In the genomic region with DNA sequence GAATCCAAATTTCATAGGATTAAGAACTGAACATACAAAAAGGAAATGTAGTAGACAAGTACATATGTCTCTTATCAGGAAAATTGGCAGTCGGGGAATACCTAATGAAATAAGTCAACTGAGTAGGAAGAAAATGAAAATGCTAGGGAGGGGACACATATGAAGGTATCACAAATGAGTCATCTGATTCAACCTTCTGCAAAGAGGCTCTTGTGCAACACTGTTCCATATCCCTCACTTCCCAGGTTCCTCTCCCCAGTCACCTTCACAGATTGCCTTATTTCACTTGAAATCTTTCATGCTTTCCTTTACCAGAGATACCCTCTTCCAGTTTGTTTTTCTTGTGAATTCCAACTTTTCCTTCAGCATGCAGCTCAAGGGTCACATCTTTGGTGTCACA, we compare ENCODE assay signal across 28 cellular contexts.
DNase-seq lines count a peak whose midpoint lies in the region; ATAC-seq, FAIRE-seq and TF ChIP-seq lines count a peak whose summit lies in the region.
"Had no signal": no experiment of that assay in that cellular context is flagged by ENCODE, and none has a peak within 500 bp of the region (broad histone marks: within the 10 kb centered on the region; RNA-seq: fewer than 3 reads in every experiment).

No MANE protein-coding gene starts in this region.

- no peak overlapping the region for H3K4me3 ChIP-seq in epithelial cell of esophagus (ENCODE audit: low read length)
- H3K4me3 ChIP-seq in Karpas-422 (ENCODE audit: low read length) = no peak overlapping the region
- H3K4me3 ChIP-seq: gastrocnemius medialis, hepatocyte, SK-N-MC had no signal

- peaks cover 60% of the 10 kb centered on the region for H3K4me1 Mint-ChIP-seq in activated T-cell treated with anti-CD3 and anti-CD28 coated beads, Interleukin-2, amount 50 U/mL, for 24 hours (ENCODE audit: low read depth)

- H3K79me2 ChIP-seq in Karpas-422 (ENCODE audit: low read length) = peaks cover 8% of the 10 kb centered on the region
- H3K79me2 ChIP-seq: hepatocyte, parathyroid adenoma had no signal

- FAIRE-seq in GM19239 (lab: Jason Lieb, UNC) = peak; percentile 21
- FAIRE-seq: H54 had no signal

- H4K20me1 ChIP-seq in Karpas-422 (ENCODE audit: insufficient read depth, low read depth, low read length) = no peaks in the 10 kb centered on the region

- peaks cover under 1% of the 10 kb centered on the region for H3K36me3 ChIP-seq in Karpas-422 (ENCODE audit: insufficient read depth, low read length)
- H3K36me3 ChIP-seq: gastrocnemius medialis had no signal

- H3K27ac ChIP-seq in Karpas-422 (ENCODE audit: low read length) = no peak overlapping the region
- H3K27ac ChIP-seq: gastrocnemius medialis, hepatocyte, parathyroid adenoma, SK-N-MC had no signal

- H3K9me2 ChIP-seq in Karpas-422 (replicated peaks; ENCODE audit: insufficient read depth, low read length) = no peaks in the 10 kb centered on the region

- H3K9me3 Mint-ChIP-seq in activated T-cell treated with anti-CD3 and anti-CD28 coated beads, Interleukin-2, amount 50 U/mL, for 24 hours = peaks cover 16% of the 10 kb centered on the region
- peaks cover 0 to 13% of the 10 kb centered on the region in 2 donors for H3K9me3 Mint-ChIP-seq in activated naive CD4-positive, alpha-beta T cell treated with anti-CD3 and anti-CD28 coated beads, Interleukin-2, amount 50 U/mL, for 72 hours

- H3K4me1 ChIP-seq in Karpas-422 (ENCODE audit: low read length) = no peaks in the 10 kb centered on the region
- H3K4me1 ChIP-seq: gastrocnemius medialis, parathyroid adenoma had no signal

- ATAC-seq in activated naive CD4-positive, alpha-beta T cell treated with anti-CD3 and anti-CD28 coated beads, Interleukin-2, amount 50 U/mL, for 72 hours = peak; percentile 23 to 62
- no peak for ATAC-seq in left ventricle myocardium superior
- ATAC-seq: esophagus mucosa, gastrocnemius medialis, left cardiac atrium, right cardiac atrium had no signal

- H2AFZ ChIP-seq in Karpas-422 (ENCODE audit: low read length) = no peak overlapping the region
- H2AFZ ChIP-seq: hepatocyte, parathyroid adenoma had no signal

- intact Hi-C loops in left ventricle myocardium superior (cut with micrococcal nuclease) = no loop called here

- DNase-seq in activated T-cell treated with anti-CD3 and anti-CD28 coated beads, Interleukin-2, amount 50 U/mL, for 24 hours = no peak
- DNase-seq in activated T-cell treated with anti-CD3 and anti-CD28 coated beads, Interleukin-2, amount 50 U/mL, for 48 hours = no peak
- DNase-seq in GM19239 (ENCODE audit: insufficient read length, low spot score) = no peak
- DNase-seq in activated naive CD4-positive, alpha-beta T cell treated with anti-CD3 and anti-CD28 coated beads, Interleukin-2, amount 50 U/mL, for 72 hours (ENCODE audit: low spot score in 2 of 2) = no peak
- DNase-seq in epithelial cell of esophagus (ENCODE audit: low read depth) = peak; percentile 62
- DNase-seq in NCI-H1417 treated with DMSO at 0.1 percent for 48 hours (lab: John Stamatoyannopoulos, UW) = no peak
- DNase-seq in left ventricle myocardium superior = no peak
- DNase-seq in Karpas-422 = no peak
- DNase-seq: activated CD4-positive, CD25-positive, alpha-beta regulatory T cell treated with anti-CD3 and anti-CD28 coated beads, Interleukin-2, amount 50 U/mL, for 72 hours; caudate nucleus; CD8-positive, alpha-beta memory T cell; DMS53; gastrocnemius medialis; left cardiac atrium; NCI-H1417; NCI-H82; right cardiac atrium; RPMI8226; stimulated activated CD4-positive, alpha-beta T cell treated with anti-CD3 and anti-CD28 coated beads, Interleukin-2, amount 100 ng/mL, for 24 hours; trophoblast cell had no signal

- peak overlapping the region; percentile 46 for H3K4me3 Mint-ChIP-seq in activated T-cell treated with anti-CD3 and anti-CD28 coated beads, Interleukin-2, amount 50 U/mL, for 24 hours
- H3K4me3 Mint-ChIP-seq: B cell; CD8-positive, alpha-beta memory T cell; neural crest cell had no signal

- TF ChIP-seq CTCF in epithelial cell of esophagus (IDR thresholded peaks at IDR 0.05; ENCODE audit: insufficient read depth, low read depth, low read length, missing control alignments) = no peak

- no peaks in the 10 kb centered on the region for H3K27me3 ChIP-seq in Karpas-422 (ENCODE audit: low read length)
- H3K27me3 ChIP-seq: gastrocnemius medialis, hepatocyte had no signal

- H3K27ac Mint-ChIP-seq in activated T-cell treated with anti-CD3 and anti-CD28 coated beads, Interleukin-2, amount 50 U/mL, for 24 hours = peak overlapping the region; percentile 90
- H3K27ac Mint-ChIP-seq in activated naive CD4-positive, alpha-beta T cell treated with anti-CD3 and anti-CD28 coated beads, Interleukin-2, amount 50 U/mL, for 72 hours = peak overlapping the region in 1 of 2 donors; percentile 30
- H3K27ac Mint-ChIP-seq: B cell; CD8-positive, alpha-beta memory T cell; IgD-negative memory B cell had no signal

- no peak overlapping the region for H3K9ac ChIP-seq in Karpas-422 (ENCODE audit: low read length)
- H3K9ac ChIP-seq: parathyroid adenoma had no signal

- no peak overlapping the region for H3K4me2 ChIP-seq in Karpas-422 (ENCODE audit: low read depth, low read length, poor library complexity, severe bottlenecking)
- H3K4me2 ChIP-seq: hepatocyte had no signal

- no peaks in the 10 kb centered on the region for H3K9me3 ChIP-seq in Karpas-422 (ENCODE audit: low read length)
- H3K9me3 ChIP-seq: gastrocnemius medialis had no signal

- H3K27me3 Mint-ChIP-seq in activated T-cell treated with anti-CD3 and anti-CD28 coated beads, Interleukin-2, amount 50 U/mL, for 24 hours = no peaks in the 10 kb centered on the region
- H3K27me3 Mint-ChIP-seq: B cell; CD8-positive, alpha-beta memory T cell; IgD-negative memory B cell had no signal

- H3K36me3 Mint-ChIP-seq in activated T-cell treated with anti-CD3 and anti-CD28 coated beads, Interleukin-2, amount 50 U/mL, for 24 hours (ENCODE audit: low read depth) = peaks cover 77% of the 10 kb centered on the region
- H3K36me3 Mint-ChIP-seq in activated naive CD4-positive, alpha-beta T cell treated with anti-CD3 and anti-CD28 coated beads, Interleukin-2, amount 50 U/mL, for 72 hours = peaks cover 22 to 52% of the 10 kb centered on the region in 2 donors
